ENCODE assay signal across 8 cellular contexts in the genomic region with DNA sequence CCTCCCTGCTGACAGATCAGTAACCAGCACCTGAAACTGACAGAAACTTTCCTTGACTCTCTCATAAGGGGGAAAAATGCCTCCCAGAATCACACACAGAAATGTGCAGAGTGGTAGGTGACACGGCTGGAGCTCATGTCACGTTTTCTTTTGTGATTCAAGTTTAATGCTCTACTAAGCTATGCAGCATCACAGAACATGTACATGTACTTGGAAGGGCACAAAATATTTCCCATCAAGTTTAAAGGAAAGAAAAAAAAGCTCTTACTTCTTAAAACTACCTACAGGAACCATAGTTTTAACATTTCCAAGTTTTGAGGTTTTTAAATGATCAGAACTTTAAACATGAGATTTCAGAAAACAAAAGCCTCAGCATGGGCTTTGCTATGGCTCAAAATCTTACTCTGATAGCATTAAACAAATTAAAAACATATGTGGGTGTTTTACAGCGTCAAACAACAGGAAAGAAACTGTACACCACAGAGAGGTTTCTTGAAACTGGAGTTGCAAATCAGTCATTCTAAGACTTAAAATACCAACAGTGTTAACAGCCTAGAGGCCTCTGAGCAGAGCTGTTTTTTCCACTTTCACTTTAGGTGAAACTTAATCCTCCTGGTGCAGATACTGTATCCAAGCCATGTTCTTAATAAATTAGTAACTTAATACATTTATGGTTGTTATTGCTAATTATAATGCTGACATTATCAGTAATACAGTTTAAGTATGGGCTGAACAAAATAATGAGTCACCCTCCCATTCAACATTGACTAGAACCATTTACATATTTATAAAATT. TPM values are rescaled to one million over a fixed set of nuclear protein-coding genes. Genes with fewer than 3 reads are reported as not detected.
A peak's percentile ranks its signal among the peaks of the same experiment; 100 is the strongest.
DNase-seq lines count a peak whose midpoint lies in the region; ATAC-seq and TF ChIP-seq lines count a peak whose summit lies in the region.

No MANE protein-coding gene starts in this region.

- CTCF ChIA-PET in CD4-positive, alpha-beta T cell (lab: Charles Lee) = interaction anchor here (0.9 to 1.8 kb wide), 4 partner anchors 17 to 40 kb away, joined by 3 to 5 read pairs (median 4); no protein-coding TSS in a partner anchor

- no peaks in the 10 kb centered on the region for H3K9me3 ChIP-seq in CD4-positive, alpha-beta T cell (ENCODE audit: control insufficient read depth, low read length)

- peaks cover 71% of the 10 kb centered on the region for H3K36me3 Mint-ChIP-seq in CD4-positive, alpha-beta T cell (ENCODE audit: low read depth)
- H3K36me3 Mint-ChIP-seq in activated naive CD4-positive, alpha-beta T cell treated with anti-CD3 and anti-CD28 coated beads, Interleukin-2, amount 50 U/mL, for 72 hours = peaks cover 40 to 68% of the 10 kb centered on the region in 2 donors

- 53% methylated on average over 3 of the region's 3 CpGs for WGBS in urinary bladder

- peak overlapping the region; percentile 97 for H3K27ac Mint-ChIP-seq in CD4-positive, alpha-beta T cell
- H3K27ac Mint-ChIP-seq in activated naive CD4-positive, alpha-beta T cell treated with anti-CD3 and anti-CD28 coated beads, Interleukin-2, amount 50 U/mL, for 72 hours = peak overlapping the region; percentile 99

- POLR2A ChIA-PET in CD4-positive, alpha-beta T cell (lab: Charles Lee) = interaction anchor here (0.6 to 4.2 kb wide), 17 partner anchors 8 to 98 kb away, joined by 3 to 40 read pairs (median 7); partner anchors contain the start of gene MBP

- H3K27me3 Mint-ChIP-seq in CD4-positive, alpha-beta T cell = no peaks in the 10 kb centered on the region

- peak overlapping the region; percentile 77 for H3K4me3 Mint-ChIP-seq in CD4-positive, alpha-beta T cell

- H3K27ac ChIP-seq in CD4-positive, alpha-beta T cell (ENCODE audit: low read depth, low read length) = peak overlapping the region; percentile 74
- H3K27ac ChIP-seq in urinary bladder (ENCODE audit: low read depth) = peak overlapping the region; percentile 87

- H3K9me3 Mint-ChIP-seq in CD4-positive, alpha-beta T cell = no peaks in the 10 kb centered on the region
- H3K9me3 Mint-ChIP-seq in activated naive CD4-positive, alpha-beta T cell treated with anti-CD3 and anti-CD28 coated beads, Interleukin-2, amount 50 U/mL, for 72 hours = peaks cover 5 to 11% of the 10 kb centered on the region in 2 donors

- no peak for DNase-seq in CD4-positive, alpha-beta T cell
- peak; percentile 57 for DNase-seq in GM19240 (ENCODE audit: insufficient read length, low spot score)
- DNase-seq in activated naive CD4-positive, alpha-beta T cell treated with anti-CD3 and anti-CD28 coated beads, Interleukin-2, amount 50 U/mL, for 72 hours (ENCODE audit: low spot score in 2 of 2) = no peak
- peak; percentile 72 for DNase-seq in kidney tubule cell (ENCODE audit: low spot score)
- DNase-seq in NCI-H1105 (lab: John Stamatoyannopoulos, UW) = no peak
- no peak for DNase-seq in NCI-H345 (lab: John Stamatoyannopoulos, UW)

- no peaks in the 10 kb centered on the region for H3K36me3 ChIP-seq in urinary bladder (ENCODE audit: insufficient read depth)

- ATAC-seq in CD4-positive, alpha-beta T cell (ENCODE audit: poor library complexity) = peak; percentile 55
- peak; percentile 85 for ATAC-seq in HG03342 (IDR thresholded peaks at IDR 0.05; ENCODE audit: unreplicated experiment)
- ATAC-seq in activated naive CD4-positive, alpha-beta T cell treated with anti-CD3 and anti-CD28 coated beads, Interleukin-2, amount 50 U/mL, for 72 hours = peak; percentile 56 to 73

- H3K4me3 ChIP-seq in urinary bladder (ENCODE audit: low read depth, low read length) = no peak overlapping the region

- H3K4me1 Mint-ChIP-seq in CD4-positive, alpha-beta T cell (ENCODE audit: low read depth) = peaks cover 96% of the 10 kb centered on the region

- no peak for TF ChIP-seq CTCF in CD4-positive, alpha-beta T cell (IDR thresholded peaks at IDR 0.05)

- no peaks in the 10 kb centered on the region for H3K4me1 ChIP-seq in urinary bladder (ENCODE audit: insufficient read depth)

- intact Hi-C loops in CD4-positive, alpha-beta T cell (cut with DNase I, micrococcal nuclease) = loop anchor here in 1 of 2 experiments (1.0 kb wide), 1 partner anchor 39 kb away; no protein-coding TSS in a partner anchor

- H3K27me3 ChIP-seq in CD4-positive, alpha-beta T cell (ENCODE audit: control insufficient read depth, insufficient read depth, low read length) = no peaks in the 10 kb centered on the region

RNA-seq across cellular contexts. Expression of gene MBP, which starts 30.1 kb away (rescaled TPM):
- 10 to 100 TPM; 75.4 to 79.2 TPM for total RNA-seq in CD4-positive, alpha-beta T cell
- 10 to 100 TPM; 52.2 to 60.0 TPM for total RNA-seq in activated naive CD4-positive, alpha-beta T cell treated with anti-CD3 and anti-CD28 coated beads, Interleukin-2, amount 50 U/mL, for 72 hours
- 24.4 TPM for total RNA-seq in urinary bladder
- polyA plus RNA-seq in urinary bladder = 9.6 TPM

Comparison
In these comparisons a context has a peak if more than half of its experiments do, and no peak if none do; other contexts are left out.
1. DNase-seq: peak in GM19240 (single experiment) and kidney tubule cell (single experiment); none in CD4-positive, alpha-beta T cell (0 of 10), activated naive CD4-positive, alpha-beta T cell treated with anti-CD3 and anti-CD28 coated beads, Interleukin-2, amount 50 U/mL, for 72 hours (0 of 2), NCI-H1105 (single experiment) and NCI-H345 (single experiment).
2. Peak in every context shown above with its lines, with median percentiles within 50 percentile points of each other: ATAC-seq.